10 cellular contexts compared by ENCODE assay signal in genomic region chr12:119153477-119154434, GRCh38. TPM values are rescaled to one million over a fixed set of nuclear protein-coding genes. Genes with fewer than 3 reads are reported as not detected.
A peak's percentile ranks its signal among the peaks of the same experiment; 100 is the strongest.
DNase-seq lines count a peak whose midpoint lies in the region; ATAC-seq, FAIRE-seq and TF ChIP-seq lines count a peak whose summit lies in the region.
"Had no signal": no experiment of that assay in that cellular context is flagged by ENCODE, and none has a peak within 500 bp of the region (broad histone marks: within the 10 kb centered on the region; RNA-seq: fewer than 3 reads in every experiment).

No MANE protein-coding gene starts in this region.

- TF ChIP-seq EP300 in ovary (IDR thresholded peaks at IDR 0.05): no peak

- ATAC-seq in GM18861 (IDR thresholded peaks at IDR 0.05; ENCODE audit: unreplicated experiment): no peak

- peak; percentile 37 for DNase-seq in BE2C
- DNase-seq in NCI-H69 (lab: John Stamatoyannopoulos, UW): peak; percentile 13
- peak; percentile 72 to 78 for DNase-seq in cardiac muscle cell (ENCODE audit: low read depth in 1 of 2, low spot score in 1 of 2)
- DNase-seq in ovary: peak; percentile 44 to 65 (median 49)
- DNase-seq in T-helper 2 cell treated with Interferon-gamma antibody and Interleukin-4, amounts not matched to agents 5 μg/mL and 100 μg/mL, for 36 hours (ENCODE audit: low spot score): no peak
- DNase-seq in GM12892 (ENCODE audit: insufficient read length): no peak
- DNase-seq in HK-2 (ENCODE audit: unreplicated experiment): no peak

- no peak for TF ChIP-seq POLR2A in ovary (IDR thresholded peaks at IDR 0.05)
- TF ChIP-seq POLR2A in GM12892 (IDR thresholded peaks at IDR 0.05; ENCODE audit: low read depth, low read length): no peak

- H3K9me3 ChIP-seq in BE2C: no peaks in the 10 kb centered on the region; the same call in 1 of the 2 replicates
- H3K9me3 ChIP-seq in cardiac muscle cell (ENCODE audit: low read depth): no peaks in the 10 kb centered on the region
- H3K9me3 ChIP-seq in ovary: no peaks in the 10 kb centered on the region

- peaks cover 66% of the 10 kb centered on the region for H3K36me3 ChIP-seq in BE2C
- no peaks in the 10 kb centered on the region for H3K36me3 ChIP-seq in cardiac muscle cell
- H3K36me3 ChIP-seq in ovary: no peaks in the 10 kb centered on the region

- H3K4me1 Mint-ChIP-seq in T-helper 2 cell treated with Interferon-gamma antibody and Interleukin-4, amounts not matched to agents 5 μg/mL and 100 μg/mL, for 36 hours (ENCODE audit: low read depth): no peaks in the 10 kb centered on the region

- intact Hi-C loops in ovary (cut with DNase I): no loop called here

- 30 to 55% (median 44%) methylated on average over 49 of the region's 49 CpGs for WGBS in ovary, 3 donors

- no peak for FAIRE-seq in GM12892 (lab: Jason Lieb, UNC)

- no peak overlapping the region for H3K4me3 Mint-ChIP-seq in T-helper 2 cell treated with Interferon-gamma antibody and Interleukin-4, amounts not matched to agents 5 μg/mL and 100 μg/mL, for 36 hours

- H3K27me3 ChIP-seq in BE2C: no peaks in the 10 kb centered on the region
- no peaks in the 10 kb centered on the region for H3K27me3 ChIP-seq in cardiac muscle cell
- no peaks in the 10 kb centered on the region for H3K27me3 ChIP-seq in ovary

- H3K27ac ChIP-seq in cardiac muscle cell: no peak overlapping the region
- no peak overlapping the region for H3K27ac ChIP-seq in ovary
- H3K27ac ChIP-seq: epithelial cell of prostate, VCaP had no signal

- H3K27ac Mint-ChIP-seq in T-helper 2 cell treated with Interferon-gamma antibody and Interleukin-4, amounts not matched to agents 5 μg/mL and 100 μg/mL, for 36 hours: no peak overlapping the region

- H3K36me3 Mint-ChIP-seq in T-helper 2 cell treated with Interferon-gamma antibody and Interleukin-4, amounts not matched to agents 5 μg/mL and 100 μg/mL, for 36 hours (ENCODE audit: low read depth): no peaks in the 10 kb centered on the region

- no peaks in the 10 kb centered on the region for H3K9me3 Mint-ChIP-seq in T-helper 2 cell treated with Interferon-gamma antibody and Interleukin-4, amounts not matched to agents 5 μg/mL and 100 μg/mL, for 36 hours

- H3K4me3 ChIP-seq in BE2C (ENCODE audit: low read depth, low read length) (no peak overlapping the region), cardiac muscle cell (no peak overlapping the region), ovary (no peak overlapping the region)

- no peak for TF ChIP-seq CTCF in BE2C (IDR thresholded peaks at IDR 0.05; ENCODE audit: low read depth, low read length)
- TF ChIP-seq CTCF in cardiac muscle cell (IDR thresholded peaks at IDR 0.05; ENCODE audit: low read depth, low read length): no peak
- TF ChIP-seq CTCF in ovary (IDR thresholded peaks at IDR 0.05): no peak

- H3K27me3 Mint-ChIP-seq in T-helper 2 cell treated with Interferon-gamma antibody and Interleukin-4, amounts not matched to agents 5 μg/mL and 100 μg/mL, for 36 hours (ENCODE audit: low read depth): peaks cover 4% of the 10 kb centered on the region

- H3K4me1 ChIP-seq in BE2C (no peaks in the 10 kb centered on the region), cardiac muscle cell (ENCODE audit: low read depth) (peaks cover 4% of the 10 kb centered on the region), ovary (ENCODE audit: insufficient read depth) (peaks cover 2% of the 10 kb centered on the region)

RNA-seq across cellular contexts. Expression of gene HSPB8, which starts 25.0 kb away (rescaled TPM):
- 1.8 TPM for polyA plus RNA-seq in BE2C (2012; ENCODE audit: insufficient read depth, insufficient read length, low read depth)
- 79.1 and 99.2 TPM in 2 replicates for total RNA-seq in cardiac muscle cell
- 93.5 and 119 TPM in 2 replicates for polyA plus RNA-seq in cardiac muscle cell
- total RNA-seq in ovary: 10 to 100 TPM in 6 of 7 donors, 1 to 10 TPM in 1; 7.4 to 46.6 (median 18.0) TPM
- 10 to 100 TPM; 14.3 to 48.8 TPM for polyA plus RNA-seq in ovary
- not detected for polyA plus RNA-seq in GM12892 (2012; ENCODE audit: missing spikeins)

Comparison
In these comparisons a context has a peak if more than half of its experiments do, and no peak if none do; other contexts are left out.
1. DNase-seq: peak in BE2C (single experiment), NCI-H69 (single experiment), cardiac muscle cell (2 of 2) and ovary (5 of 5); none in T-helper 2 cell treated with Interferon-gamma antibody and Interleukin-4, amounts not matched to agents 5 μg/mL and 100 μg/mL, for 36 hours (single experiment), GM12892 (single experiment) and HK-2 (single experiment).